Comparison of ENCODE assay signal across 22 cellular contexts in the genomic region with DNA sequence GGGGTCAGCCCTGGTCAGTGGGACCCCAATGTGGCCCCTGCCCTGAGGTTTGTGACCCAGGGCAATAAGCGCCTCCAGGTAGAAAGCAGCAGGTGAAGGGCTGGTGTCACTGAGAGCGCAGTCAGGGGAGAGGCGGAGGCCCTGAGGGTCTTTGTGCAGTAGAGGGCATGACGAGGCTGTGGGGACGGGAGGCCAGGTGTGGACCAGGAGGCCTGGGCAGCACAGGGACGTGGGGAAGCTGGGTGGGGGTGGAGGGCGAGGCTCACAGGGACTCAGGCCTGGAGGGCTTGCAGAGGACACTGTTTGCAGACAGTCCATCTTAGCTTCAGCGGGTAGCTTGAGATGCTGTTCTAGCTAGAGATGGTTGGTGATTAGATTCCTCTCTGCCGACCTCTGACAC. TPM values are rescaled to one million over a fixed set of nuclear protein-coding genes. Genes with fewer than 3 reads are reported as not detected.
DNase-seq lines count a peak whose midpoint lies in the region; ATAC-seq lines count a peak whose summit lies in the region.
"Had no signal": no experiment of that assay in that cellular context is flagged by ENCODE, and none has a peak within 500 bp of the region (broad histone marks: within the 10 kb centered on the region; RNA-seq: fewer than 3 reads in every experiment).

No MANE protein-coding gene starts in this region.

- CTCF ChIA-PET in activated CD8-positive, alpha-beta memory T cell treated with anti-CD3 and anti-CD28 coated beads, Interleukin-2, amount 10 ng/mL, durations not matched to agents 7 days and 5 days (lab: Charles Lee) = no interaction called here

- H3K27me3 Mint-ChIP-seq in activated CD8-positive, alpha-beta memory T cell treated with anti-CD3 and anti-CD28 coated beads, Interleukin-2, amount 10 ng/mL, durations not matched to agents 7 days and 5 days = no peaks in the 10 kb centered on the region
- H3K27me3 Mint-ChIP-seq: CD4-positive, alpha-beta T cell; CD8-positive, alpha-beta memory T cell had no signal

- peaks cover 1% of the 10 kb centered on the region for H3K4me1 Mint-ChIP-seq in activated CD8-positive, alpha-beta memory T cell treated with anti-CD3 and anti-CD28 coated beads, Interleukin-2, amount 10 ng/mL, durations not matched to agents 7 days and 5 days
- H3K4me1 Mint-ChIP-seq: CD8-positive, alpha-beta memory T cell had no signal

- H3K4me3 ChIP-seq in aorta (ENCODE audit: low read length in 2 of 2) = no peak overlapping the region
- H3K4me3 ChIP-seq: A549; BLaER1 treated with 17β-estradiol and CSF1 and Interleukin-3, amounts not matched to agents 10 nM and 100 nM; HAP-1 had no signal

- WGBS in aorta, 2 donors = 90 to 93% methylated on average over 9 of the region's 9 CpGs

- H3K27ac ChIP-seq in aorta (ENCODE audit: low read depth in 1 of 2, low read length in 2 of 2) = no peak overlapping the region
- H3K27ac ChIP-seq: A549; BLaER1 treated with 17β-estradiol and CSF1 and Interleukin-3, amounts not matched to agents 10 nM and 100 nM had no signal

- ATAC-seq in activated CD8-positive, alpha-beta memory T cell treated with anti-CD3 and anti-CD28 coated beads, Interleukin-2, amount 10 ng/mL, durations not matched to agents 7 days and 5 days = peak; percentile 36
- ATAC-seq in sciatic nerve (peak; percentile 10), aorta (ENCODE audit: low FRiP score) (peak; percentile 19)

- DNase-seq in activated CD8-positive, alpha-beta memory T cell treated with anti-CD3 and anti-CD28 coated beads, Interleukin-2, amount 10 ng/mL, durations not matched to agents 7 days and 5 days = no peak
- no peak for DNase-seq in activated CD8-positive, alpha-beta memory T cell treated with anti-CD3 and anti-CD28 coated beads for 24 hours
- DNase-seq in islet precursor cell (peak; percentile 48), sciatic nerve (ENCODE audit: low spot score) (no peak), aorta (no peak), NCI-H1092 (lab: John Stamatoyannopoulos, UW) (no peak), NCI-H1694 (lab: John Stamatoyannopoulos, UW) (no peak), DMS 273 treated with DMSO at 0.1 percent for 48 hours (lab: John Stamatoyannopoulos, UW) (no peak)
- DNase-seq: 8988T; ACHN; AML-193; BE2C; CD4-positive, alpha-beta T cell; CD8-positive, alpha-beta memory T cell; DMS153; DND-41; GOT3; HFFc6 had no signal

- no peak overlapping the region for H3K27ac Mint-ChIP-seq in activated CD8-positive, alpha-beta memory T cell treated with anti-CD3 and anti-CD28 coated beads, Interleukin-2, amount 10 ng/mL, durations not matched to agents 7 days and 5 days
- H3K27ac Mint-ChIP-seq: CD14-positive monocyte; CD4-positive, alpha-beta T cell; HFFc6 had no signal

- no peaks in the 10 kb centered on the region for H3K9me3 ChIP-seq in aorta (ENCODE audit: control insufficient read depth, low read length)
- H3K9me3 ChIP-seq: A549; BE2C; BLaER1 treated with 17β-estradiol and CSF1 and Interleukin-3, amounts not matched to agents 10 nM and 100 nM; HAP-1 had no signal

- H3K36me3 ChIP-seq in aorta (ENCODE audit: control insufficient read depth in 1 of 2, insufficient read depth in 2 of 2, low read length in 1 of 2) = peaks cover 0 to 4% of the 10 kb centered on the region in 2 donors
- H3K36me3 ChIP-seq: BE2C had no signal

- H3K9me3 Mint-ChIP-seq in activated CD8-positive, alpha-beta memory T cell treated with anti-CD3 and anti-CD28 coated beads, Interleukin-2, amount 10 ng/mL, durations not matched to agents 7 days and 5 days (ENCODE audit: low read depth) = no peaks in the 10 kb centered on the region
- H3K9me3 Mint-ChIP-seq: CD14-positive monocyte; CD4-positive, alpha-beta T cell; CD8-positive, alpha-beta memory T cell; HFFc6 had no signal

- H3K4me3 Mint-ChIP-seq in activated CD8-positive, alpha-beta memory T cell treated with anti-CD3 and anti-CD28 coated beads, Interleukin-2, amount 10 ng/mL, durations not matched to agents 7 days and 5 days = no peak overlapping the region
- H3K4me3 Mint-ChIP-seq: CD14-positive monocyte; CD4-positive, alpha-beta T cell; CD8-positive, alpha-beta memory T cell; HFFc6 had no signal

- no peaks in the 10 kb centered on the region for H3K27me3 ChIP-seq in aorta (ENCODE audit: control insufficient read depth in 1 of 2, insufficient read depth in 2 of 2, low read length in 1 of 2)
- H3K27me3 ChIP-seq: BE2C; BLaER1 treated with 17β-estradiol and CSF1 and Interleukin-3, amounts not matched to agents 10 nM and 100 nM had no signal

- no peaks in the 10 kb centered on the region for H3K36me3 Mint-ChIP-seq in activated CD8-positive, alpha-beta memory T cell treated with anti-CD3 and anti-CD28 coated beads, Interleukin-2, amount 10 ng/mL, durations not matched to agents 7 days and 5 days

- intact Hi-C loops in sciatic nerve (cut with DNase I) = no loop called here
- intact Hi-C loops in aorta (cut with DNase I) = no loop called here

- H3K4me1 ChIP-seq in aorta (ENCODE audit: control insufficient read depth in 1 of 2, insufficient read depth in 2 of 2, low read length in 2 of 2) = no peaks in the 10 kb centered on the region
- H3K4me1 ChIP-seq: BE2C; BLaER1 treated with 17β-estradiol and CSF1 and Interleukin-3, amounts not matched to agents 10 nM and 100 nM; HAP-1 had no signal

RNA-seq across cellular contexts. Expression of gene TRAF3IP1, which starts 32.0 kb away (rescaled TPM):
- total RNA-seq in activated CD8-positive, alpha-beta memory T cell treated with anti-CD3 and anti-CD28 coated beads, Interleukin-2, amount 10 ng/mL, durations not matched to agents 7 days and 5 days = 1 to 10 TPM; 6.8 to 8.8 TPM
- total RNA-seq in sciatic nerve (33.4 TPM), aorta (10 to 100 TPM; 21.0 to 21.5 TPM)
- 10 to 100 TPM; 14.4 to 15.8 TPM for polyA plus RNA-seq in aorta
